Comparison of ENCODE assay signal across 9 cellular contexts in the genomic region with DNA sequence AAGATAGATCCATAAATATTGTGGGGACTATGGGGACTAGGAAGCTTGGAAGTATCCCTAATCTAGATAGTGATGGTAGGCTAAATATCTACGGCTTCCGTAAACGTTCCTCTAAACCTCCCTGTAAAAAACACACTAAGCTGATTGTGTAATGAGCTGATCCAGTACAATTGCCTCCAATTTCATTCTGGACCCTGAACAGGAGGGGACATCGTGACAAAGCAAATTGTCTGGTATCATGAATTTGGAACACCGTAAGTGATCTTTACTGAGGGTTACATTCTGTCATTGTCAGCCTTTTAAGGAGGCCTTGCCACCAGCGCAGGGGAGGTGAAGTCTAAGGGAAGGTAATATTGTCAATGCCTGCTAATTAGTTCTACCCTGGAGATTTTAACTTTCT. TPM values are rescaled to one million over a fixed set of nuclear protein-coding genes. Genes with fewer than 3 reads are reported as not detected.
A peak's percentile ranks its signal among the peaks of the same experiment; 100 is the strongest.
DNase-seq lines count a peak whose midpoint lies in the region; ATAC-seq, FAIRE-seq and TF ChIP-seq lines count a peak whose summit lies in the region.
"Had no signal": no experiment of that assay in that cellular context is flagged by ENCODE, and none has a peak within 500 bp of the region (broad histone marks: within the 10 kb centered on the region; RNA-seq: fewer than 3 reads in every experiment).

No MANE protein-coding gene starts in this region.

- WGBS in HUES64 = 43% methylated on average over 5 of the region's 6 CpGs
- WGBS in body of pancreas, 2 donors = 33 to 45% methylated on average over 6 of the region's 6 CpGs
- 12 to 56% (median 31%) methylated on average over 6 of the region's 6 CpGs for WGBS in small intestine, 3 donors

- no peaks in the 10 kb centered on the region for H3K9me3 ChIP-seq in HUES64 (ENCODE audit: insufficient read depth, low read depth, low read length)
- H3K9me3 ChIP-seq in body of pancreas = no peaks in the 10 kb centered on the region
- H3K9me3 ChIP-seq in iPS-18c (ENCODE audit: control insufficient read depth, insufficient read depth, low read length) = no peaks in the 10 kb centered on the region
- no peaks in the 10 kb centered on the region for H3K9me3 ChIP-seq in small intestine (ENCODE audit: control insufficient read depth, low read depth)
- no peaks in the 10 kb centered on the region for H3K9me3 ChIP-seq in tibial artery

- TF ChIP-seq POLR2A in body of pancreas (IDR thresholded peaks at IDR 0.05) = no peak

- peak overlapping the region; percentile 93 for H3K4me3 ChIP-seq in HUES64 (ENCODE audit: low read length)
- H3K4me3 ChIP-seq in body of pancreas = no peak overlapping the region
- peak overlapping the region; percentile 78; the same call in 1 of the 2 replicates for H3K4me3 ChIP-seq in iPS-18c (ENCODE audit: insufficient read depth, low read depth, low read length)
- no peak overlapping the region for H3K4me3 ChIP-seq in small intestine (ENCODE audit: low read depth in 1 of 2, low read length in 2 of 2)
- H3K4me3 ChIP-seq in tibial artery = no peak overlapping the region

- no peak for TF ChIP-seq CTCF in body of pancreas (IDR thresholded peaks at IDR 0.05)
- no peak for TF ChIP-seq CTCF in tibial artery (IDR thresholded peaks at IDR 0.05)

- FAIRE-seq in small intestine (lab: Jason Lieb, UNC) = no peak
- FAIRE-seq: colon had no signal

- no peak for DNase-seq in body of pancreas
- DNase-seq in small intestine = peak; percentile 56
- no peak for DNase-seq in activated CD4-positive, alpha-beta T cell treated with anti-CD3 and anti-CD28 coated beads, Interleukin-2, amount 50 U/mL, for 4 hours
- no peak for DNase-seq in tibial artery

- H3K27ac ChIP-seq in HUES64 (ENCODE audit: low read depth, low read length) = peak overlapping the region; percentile 63
- H3K27ac ChIP-seq in body of pancreas = peak overlapping the region; percentile 70 to 84 (median 80)
- H3K27ac ChIP-seq in small intestine (ENCODE audit: low read depth in 1 of 2, low read length in 1 of 2) = peak overlapping the region in 1 of 2 donors; percentile 8
- H3K27ac ChIP-seq in tibial artery = peak overlapping the region in 1 of 2 donors; percentile 43

- intact Hi-C loops in body of pancreas (cut with DNase I) (no loop called here), tibial artery (cut with DNase I; ENCODE audit: low total_unique reads) (no loop called here)

- peak overlapping the region; percentile 95; the same call in 1 of the 2 replicates for H3K9ac ChIP-seq in HUES64 (ENCODE audit: low read depth, low read length)

- H3K4me1 ChIP-seq in HUES64 (ENCODE audit: insufficient read depth, low read length) (peaks cover 29% of the 10 kb centered on the region), body of pancreas (peaks cover 35% of the 10 kb centered on the region), small intestine (ENCODE audit: control insufficient read depth in 2 of 2, insufficient read depth in 1 of 2, low read depth in 1 of 2, low read length in 1 of 2) (no peaks in the 10 kb centered on the region), tibial artery (peaks cover 0 to 7% (median 0%) of the 10 kb centered on the region in 4 donors)

- H3K27me3 ChIP-seq in HUES64 (ENCODE audit: insufficient read depth, low read length) (no peaks in the 10 kb centered on the region), body of pancreas (no peaks in the 10 kb centered on the region), small intestine (ENCODE audit: control insufficient read depth in 2 of 2, insufficient read depth in 2 of 2, low read length in 2 of 2) (no peaks in the 10 kb centered on the region), tibial artery (peaks cover 0 to 3% of the 10 kb centered on the region in 2 donors)

- ATAC-seq in body of pancreas = no peak
- ATAC-seq in GM19455 (IDR thresholded peaks at IDR 0.05; ENCODE audit: unreplicated experiment) = no peak
- no peak for ATAC-seq in HG03095 (IDR thresholded peaks at IDR 0.05; ENCODE audit: unreplicated experiment)

- H3K36me3 ChIP-seq in HUES64 (ENCODE audit: insufficient read depth, low read length) = peaks cover 7% of the 10 kb centered on the region
- H3K36me3 ChIP-seq in body of pancreas (replicated peaks in 1 of 2; ENCODE audit: insufficient read depth in 1 of 2, low read depth in 2 of 2) = no peaks in the 10 kb centered on the region
- no peaks in the 10 kb centered on the region for H3K36me3 ChIP-seq in small intestine (ENCODE audit: control insufficient read depth in 2 of 2, insufficient read depth in 2 of 2, low read length in 2 of 2)
- no peaks in the 10 kb centered on the region for H3K36me3 ChIP-seq in tibial artery

RNA-seq across cellular contexts. Expression of a gene that starts 0.5 kb away (rescaled TPM):
- 371 TPM for polyA plus RNA-seq in HUES64 (2013, experiment 1 of 2)
- 405 TPM for polyA plus RNA-seq in HUES64 (2013, experiment 2 of 2)
- 100 to 1,000 TPM; 120 to 132 TPM for total RNA-seq in body of pancreas
- polyA plus RNA-seq in small intestine = 100 to 1,000 TPM in 1 of 3 donors, 10 to 100 TPM in 2; 34.7 to 290 (median 63.5) TPM

Comparison
In these comparisons a context has a peak if more than half of its experiments do, and no peak if none do; other contexts are left out.
1. H3K4me3 ChIP-seq: peak in HUES64 (single experiment) and iPS-18c (single experiment); none in body of pancreas (0 of 2), small intestine (0 of 2) and tibial artery (0 of 2).